Comparison of ENCODE assay signal across 14 cellular contexts in genomic region chr2:43905388-43905803, GRCh38.
DNase-seq lines count a peak whose midpoint lies in the region; ATAC-seq lines count a peak whose summit lies in the region.
"Had no signal": no experiment of that assay in that cellular context is flagged by ENCODE, and none has a peak within 500 bp of the region (broad histone marks: within the 10 kb centered on the region; RNA-seq: fewer than 3 reads in every experiment).

No MANE protein-coding gene starts in this region.

- intact Hi-C loops in activated CD4-positive, alpha-beta T cell treated with anti-CD3 and anti-CD28 coated beads, Interleukin-2, amount 10 ng/mL, durations not matched to agents 24 days and 14 days (cut with micrococcal nuclease): no loop called here

- H3K27me3 Mint-ChIP-seq in activated CD4-positive, alpha-beta T cell treated with anti-CD3 and anti-CD28 coated beads, Interleukin-2, amount 10 ng/mL, durations not matched to agents 24 days and 14 days: no peaks in the 10 kb centered on the region
- H3K27me3 Mint-ChIP-seq in activated CD4-positive, alpha-beta T cell treated with anti-CD3 and anti-CD28 coated beads, Interleukin-2, amount 10 ng/mL, durations not matched to agents 7 days and 5 days: no peaks in the 10 kb centered on the region
- H3K27me3 Mint-ChIP-seq: T-cell had no signal

- ATAC-seq in HG02852 (IDR thresholded peaks at IDR 0.05; ENCODE audit: unreplicated experiment): peak; percentile 52
- ATAC-seq in GM18861 (IDR thresholded peaks at IDR 0.05; ENCODE audit: unreplicated experiment): no peak
- ATAC-seq in HG02938 (IDR thresholded peaks at IDR 0.05; ENCODE audit: unreplicated experiment): no peak
- ATAC-seq: foreskin keratinocyte, T-cell had no signal

- POLR2A ChIA-PET in activated CD4-positive, alpha-beta T cell treated with anti-CD3 and anti-CD28 coated beads, Interleukin-2, amount 10 ng/mL, durations not matched to agents 7 days and 5 days (lab: Charles Lee): no interaction called here

- peak overlapping the region; percentile 25 for H3K27ac Mint-ChIP-seq in activated CD4-positive, alpha-beta T cell treated with anti-CD3 and anti-CD28 coated beads, Interleukin-2, amount 10 ng/mL, durations not matched to agents 24 days and 14 days
- H3K27ac Mint-ChIP-seq in activated CD4-positive, alpha-beta T cell treated with anti-CD3 and anti-CD28 coated beads, Interleukin-2, amount 10 ng/mL, durations not matched to agents 7 days and 5 days: no peak overlapping the region

- DNase-seq in activated CD4-positive, alpha-beta T cell treated with anti-CD3 and anti-CD28 coated beads, Interleukin-2, amount 10 ng/mL, durations not matched to agents 24 days and 14 days: no peak
- DNase-seq in activated CD4-positive, alpha-beta T cell treated with anti-CD3 and anti-CD28 coated beads, Interleukin-2, amount 10 ng/mL, durations not matched to agents 7 days and 5 days: no peak
- peak; percentile 81 for DNase-seq in astrocyte of the hippocampus (ENCODE audit: low read depth, low spot score)
- DNase-seq in retina: peak; percentile 39
- no peak for DNase-seq in activated CD8-positive, alpha-beta memory T cell treated with anti-CD3 and anti-CD28 coated beads for 24 hours
- DNase-seq: activated CD4-positive, CD25-positive, alpha-beta regulatory T cell; effector memory CD4-positive, alpha-beta T cell; foreskin keratinocyte; PC-9; spleen; T-cell had no signal

- CTCF ChIA-PET in activated CD4-positive, alpha-beta T cell treated with anti-CD3 and anti-CD28 coated beads, Interleukin-2, amount 10 ng/mL, durations not matched to agents 7 days and 5 days (lab: Charles Lee): no interaction called here

- peaks cover 50% of the 10 kb centered on the region for H3K36me3 Mint-ChIP-seq in activated CD4-positive, alpha-beta T cell treated with anti-CD3 and anti-CD28 coated beads, Interleukin-2, amount 10 ng/mL, durations not matched to agents 24 days and 14 days (ENCODE audit: low read depth)
- H3K36me3 Mint-ChIP-seq in activated CD4-positive, alpha-beta T cell treated with anti-CD3 and anti-CD28 coated beads, Interleukin-2, amount 10 ng/mL, durations not matched to agents 7 days and 5 days (ENCODE audit: low read depth): peaks cover 30% of the 10 kb centered on the region

- H3K4me3 Mint-ChIP-seq in activated CD4-positive, alpha-beta T cell treated with anti-CD3 and anti-CD28 coated beads, Interleukin-2, amount 10 ng/mL, durations not matched to agents 24 days and 14 days: no peak overlapping the region
- H3K4me3 Mint-ChIP-seq in activated CD4-positive, alpha-beta T cell treated with anti-CD3 and anti-CD28 coated beads, Interleukin-2, amount 10 ng/mL, durations not matched to agents 7 days and 5 days: no peak overlapping the region
- H3K4me3 Mint-ChIP-seq: T-cell had no signal

- H3K4me1 Mint-ChIP-seq in activated CD4-positive, alpha-beta T cell treated with anti-CD3 and anti-CD28 coated beads, Interleukin-2, amount 10 ng/mL, durations not matched to agents 24 days and 14 days: peaks cover 3% of the 10 kb centered on the region
- peaks cover 5% of the 10 kb centered on the region for H3K4me1 Mint-ChIP-seq in activated CD4-positive, alpha-beta T cell treated with anti-CD3 and anti-CD28 coated beads, Interleukin-2, amount 10 ng/mL, durations not matched to agents 7 days and 5 days

- no peaks in the 10 kb centered on the region for H3K9me3 Mint-ChIP-seq in activated CD4-positive, alpha-beta T cell treated with anti-CD3 and anti-CD28 coated beads, Interleukin-2, amount 10 ng/mL, durations not matched to agents 24 days and 14 days
- no peaks in the 10 kb centered on the region for H3K9me3 Mint-ChIP-seq in activated CD4-positive, alpha-beta T cell treated with anti-CD3 and anti-CD28 coated beads, Interleukin-2, amount 10 ng/mL, durations not matched to agents 7 days and 5 days
- H3K9me3 Mint-ChIP-seq: T-cell had no signal

Comparison
In these comparisons a context has a peak if more than half of its experiments do, and no peak if none do; other contexts are left out.
1. DNase-seq: peak in astrocyte of the hippocampus (single experiment) and retina (single experiment); none in activated CD4-positive, alpha-beta T cell treated with anti-CD3 and anti-CD28 coated beads, Interleukin-2, amount 10 ng/mL, durations not matched to agents 24 days and 14 days (single experiment), activated CD4-positive, alpha-beta T cell treated with anti-CD3 and anti-CD28 coated beads, Interleukin-2, amount 10 ng/mL, durations not matched to agents 7 days and 5 days (single experiment) and activated CD8-positive, alpha-beta memory T cell treated with anti-CD3 and anti-CD28 coated beads for 24 hours (single experiment).